ENCODE assay signal across 15 cellular contexts in the genomic region with DNA sequence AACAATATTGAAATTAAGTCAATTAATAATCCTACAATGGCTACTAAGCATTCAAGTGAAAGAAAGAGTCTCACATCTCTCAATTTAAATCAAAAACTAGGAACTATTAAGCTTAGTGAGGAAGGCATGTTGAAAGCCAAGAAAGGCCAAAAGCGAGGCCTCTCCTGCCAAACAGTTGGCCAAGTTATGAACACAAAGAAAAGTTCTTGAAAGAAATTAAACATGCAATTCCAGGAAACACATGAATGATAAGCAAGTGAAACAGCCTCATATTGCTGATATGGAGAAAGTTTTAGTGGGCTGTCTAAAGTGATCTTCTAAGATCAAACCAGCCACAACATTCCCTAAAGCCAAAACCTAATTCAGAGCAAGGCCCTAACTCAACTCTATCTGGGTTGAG. TPM values are rescaled to one million over a fixed set of nuclear protein-coding genes. Genes with fewer than 3 reads are reported as not detected.
DNase-seq lines count a peak whose midpoint lies in the region; ATAC-seq and TF ChIP-seq lines count a peak whose summit lies in the region.
"Had no signal": no experiment of that assay in that cellular context is flagged by ENCODE, and none has a peak within 500 bp of the region (broad histone marks: within the 10 kb centered on the region; RNA-seq: fewer than 3 reads in every experiment).

No MANE protein-coding gene starts in this region.

- H3K4me3 Mint-ChIP-seq in activated naive CD4-positive, alpha-beta T cell treated with anti-CD3 and anti-CD28 coated beads, Interleukin-2, amount 10 ng/mL, durations not matched to agents 7 days and 5 days = no peak overlapping the region
- H3K4me3 Mint-ChIP-seq in mesothelial cell of epicardium = no peak overlapping the region
- H3K4me3 Mint-ChIP-seq: CD4-positive, CD25-positive, alpha-beta regulatory T cell; H9 had no signal

- H3K36me3 Mint-ChIP-seq in activated naive CD4-positive, alpha-beta T cell treated with anti-CD3 and anti-CD28 coated beads, Interleukin-2, amount 50 U/mL, for 72 hours = peaks cover 0 to 20% of the 10 kb centered on the region in 2 donors
- H3K36me3 Mint-ChIP-seq in activated naive CD4-positive, alpha-beta T cell treated with anti-CD3 and anti-CD28 coated beads, Interleukin-2, amount 10 ng/mL, durations not matched to agents 7 days and 5 days = peaks cover under 1% of the 10 kb centered on the region
- H3K36me3 Mint-ChIP-seq in mesothelial cell of epicardium = peaks cover 7% of the 10 kb centered on the region

- TF ChIP-seq CTCF in mesothelial cell of epicardium (IDR thresholded peaks at IDR 0.05; ENCODE audit: unreplicated experiment) = no peak

- no peaks in the 10 kb centered on the region for H3K9me3 Mint-ChIP-seq in activated naive CD4-positive, alpha-beta T cell treated with anti-CD3 and anti-CD28 coated beads, Interleukin-2, amount 50 U/mL, for 72 hours
- H3K9me3 Mint-ChIP-seq in activated naive CD4-positive, alpha-beta T cell treated with anti-CD3 and anti-CD28 coated beads, Interleukin-2, amount 10 ng/mL, durations not matched to agents 7 days and 5 days = no peaks in the 10 kb centered on the region
- no peaks in the 10 kb centered on the region for H3K9me3 Mint-ChIP-seq in mesothelial cell of epicardium
- H3K9me3 Mint-ChIP-seq: CD4-positive, CD25-positive, alpha-beta regulatory T cell; H9 had no signal

- peak; percentile 24 for TF ChIP-seq POLR2A in erythroblast (IDR thresholded peaks at IDR 0.05; ENCODE audit: low read length)

- no peak for DNase-seq in activated naive CD4-positive, alpha-beta T cell treated with anti-CD3 and anti-CD28 coated beads, Interleukin-2, amount 50 U/mL, for 72 hours (ENCODE audit: low spot score in 2 of 2)
- no peak for DNase-seq in activated naive CD4-positive, alpha-beta T cell treated with anti-CD3 and anti-CD28 coated beads, Interleukin-2, amount 10 ng/mL, durations not matched to agents 7 days and 5 days
- DNase-seq in erythroblast (lab: John Stamatoyannopoulos, UW) = peak; percentile 34 to 40
- DNase-seq in mesothelial cell of epicardium (ENCODE audit: low spot score in 2 of 2, unreplicated experiment in 2 of 2) = no peak
- no peak for DNase-seq in AG08395 (ENCODE audit: low spot score)
- DNase-seq in NCI-H2171 (lab: John Stamatoyannopoulos, UW) = no peak
- DNase-seq in HPDE6-E6E7 (ENCODE audit: extremely low spot score) = no peak
- DNase-seq: AML-193; CD4-positive, CD25-positive, alpha-beta regulatory T cell; DMS 273 treated with DMSO at 0.1 percent for 48 hours; GOT3; H9 had no signal

- H3K27me3 Mint-ChIP-seq in activated naive CD4-positive, alpha-beta T cell treated with anti-CD3 and anti-CD28 coated beads, Interleukin-2, amount 10 ng/mL, durations not matched to agents 7 days and 5 days = no peaks in the 10 kb centered on the region
- H3K27me3 Mint-ChIP-seq in mesothelial cell of epicardium (ENCODE audit: low read depth) = no peaks in the 10 kb centered on the region

- CTCF ChIA-PET in activated naive CD4-positive, alpha-beta T cell treated with anti-CD3 and anti-CD28 coated beads, Interleukin-2, amount 10 ng/mL, durations not matched to agents 7 days and 5 days (lab: Charles Lee) = no interaction called here

- H3K4me1 Mint-ChIP-seq in activated naive CD4-positive, alpha-beta T cell treated with anti-CD3 and anti-CD28 coated beads, Interleukin-2, amount 10 ng/mL, durations not matched to agents 7 days and 5 days = peaks cover 18% of the 10 kb centered on the region
- peaks cover 34% of the 10 kb centered on the region for H3K4me1 Mint-ChIP-seq in mesothelial cell of epicardium

- ATAC-seq in activated naive CD4-positive, alpha-beta T cell treated with anti-CD3 and anti-CD28 coated beads, Interleukin-2, amount 50 U/mL, for 72 hours = no peak
- ATAC-seq in GM21576 (IDR thresholded peaks at IDR 0.05; ENCODE audit: unreplicated experiment) = no peak

- peak overlapping the region; percentile 24 to 33 for H3K27ac Mint-ChIP-seq in activated naive CD4-positive, alpha-beta T cell treated with anti-CD3 and anti-CD28 coated beads, Interleukin-2, amount 50 U/mL, for 72 hours
- no peak overlapping the region for H3K27ac Mint-ChIP-seq in activated naive CD4-positive, alpha-beta T cell treated with anti-CD3 and anti-CD28 coated beads, Interleukin-2, amount 10 ng/mL, durations not matched to agents 7 days and 5 days
- H3K27ac Mint-ChIP-seq in mesothelial cell of epicardium = peak overlapping the region; percentile 69
- H3K27ac Mint-ChIP-seq: CD4-positive, CD25-positive, alpha-beta regulatory T cell; H9 had no signal

RNA-seq across cellular contexts. Expression of gene RDH14, which starts 11.8 kb away (rescaled TPM):
- total RNA-seq in activated naive CD4-positive, alpha-beta T cell treated with anti-CD3 and anti-CD28 coated beads, Interleukin-2, amount 50 U/mL, for 72 hours = 10 to 100 TPM in 1 of 2 donors, 1 to 10 TPM in 1; 8.2 to 15.5 TPM
- 20.5 to 25.1 TPM (median 22.3 TPM) in 3 replicates for total RNA-seq in mesothelial cell of epicardium

RNA-seq across cellular contexts. Expression of gene NT5C1B, which starts 40.8 kb away (rescaled TPM):
- total RNA-seq in activated naive CD4-positive, alpha-beta T cell treated with anti-CD3 and anti-CD28 coated beads, Interleukin-2, amount 50 U/mL, for 72 hours = not detected
- 0.29 TPM in 1 of 3 replicates, not detected in the others for total RNA-seq in mesothelial cell of epicardium
- total RNA-seq: A673; CD4-positive, CD25-positive, alpha-beta regulatory T cell; Daoy; H9 had no signal

Comparison
In these comparisons a context has a peak if more than half of its experiments do, and no peak if none do; other contexts are left out.
1. DNase-seq: peak in erythroblast (2 of 2); none in activated naive CD4-positive, alpha-beta T cell treated with anti-CD3 and anti-CD28 coated beads, Interleukin-2, amount 50 U/mL, for 72 hours (0 of 2), activated naive CD4-positive, alpha-beta T cell treated with anti-CD3 and anti-CD28 coated beads, Interleukin-2, amount 10 ng/mL, durations not matched to agents 7 days and 5 days (single experiment), mesothelial cell of epicardium (0 of 2), AG08395 (single experiment), NCI-H2171 (single experiment) and HPDE6-E6E7 (single experiment).